ENCODE assay signal across 19 cellular contexts in genomic region chr6:157270308-157270707, GRCh38. TPM values are rescaled to one million over a fixed set of nuclear protein-coding genes. Genes with fewer than 3 reads are reported as not detected.
DNase-seq lines count a peak whose midpoint lies in the region; ATAC-seq, FAIRE-seq and TF ChIP-seq lines count a peak whose summit lies in the region.
"Had no signal": no experiment of that assay in that cellular context is flagged by ENCODE, and none has a peak within 500 bp of the region (broad histone marks: within the 10 kb centered on the region; RNA-seq: fewer than 3 reads in every experiment).

No MANE protein-coding gene starts in this region.

- CTCF ChIA-PET in HepG2 (lab: Yijun Ruan, JAX; ENCODE audit: low intra/inter-chr PET ratio, low total read pairs) (no interaction called here), K562 (lab: Yijun Ruan, JAX; ENCODE audit: low intra/inter-chr PET ratio) (no interaction called here)

- no peak overlapping the region for H3K4me2 ChIP-seq in HepG2 (ENCODE audit: low read depth, low read length)
- H3K4me2 ChIP-seq in K562 (ENCODE audit: insufficient read depth, low read length), result no peak overlapping the region
- H3K4me2 ChIP-seq: A549; BLaER1 treated with 17β-estradiol and CSF1 and Interleukin-3, amounts not matched to agents 10 nM and 100 nM had no signal

- H3K9me3 ChIP-seq in HepG2 (ENCODE audit: low read length), result no peaks in the 10 kb centered on the region
- H3K9me3 ChIP-seq in right lobe of liver, result no peaks in the 10 kb centered on the region
- H3K9me3 ChIP-seq in K562 (replicated peaks; ENCODE audit: control insufficient read depth, insufficient read depth, low read depth, low read length), result 0 out of 2 replicates have a peak, but pooled peaks cover 3% of the 10 kb centered on the region
- no peaks in the 10 kb centered on the region for H3K9me3 ChIP-seq in prostate gland
- H3K9me3 ChIP-seq: A549 had no signal

- H3K4me3 ChIP-seq in HepG2 (replicated peaks in 1 of 3; ENCODE audit: insufficient read depth in 1 of 3, low read depth in 2 of 3, low read length in 3 of 3) (no peak overlapping the region), right lobe of liver (no peak overlapping the region), K562 (no peak overlapping the region), prostate gland (no peak overlapping the region)
- H3K4me3 ChIP-seq: A549; BLaER1 treated with 17β-estradiol and CSF1 and Interleukin-3, amounts not matched to agents 10 nM and 100 nM; GM23248 had no signal

- H3K27me3 Mint-ChIP-seq in nephron (ENCODE audit: low read depth), result peaks cover 19% of the 10 kb centered on the region

- no peak for ATAC-seq in HepG2
- ATAC-seq in right lobe of liver, result no peak
- ATAC-seq in K562, result no peak
- ATAC-seq in HG02642 (IDR thresholded peaks at IDR 0.05; ENCODE audit: poor library complexity, unreplicated experiment), result no peak
- no peak for ATAC-seq in HG02588 (IDR thresholded peaks at IDR 0.05; ENCODE audit: unreplicated experiment)
- ATAC-seq: A549, Panc1 had no signal

- H2AFZ ChIP-seq in HepG2 (ENCODE audit: low read length), result no peak overlapping the region
- no peak overlapping the region for H2AFZ ChIP-seq in K562 (ENCODE audit: low read depth, low read length)

- H3K4me1 ChIP-seq in HepG2 (ENCODE audit: insufficient read depth, low read length), result peaks cover 33% of the 10 kb centered on the region
- peaks cover 0 to 6% (median 0%) of the 10 kb centered on the region in 4 donors for H3K4me1 ChIP-seq in right lobe of liver
- H3K4me1 ChIP-seq in K562 (replicated peaks in 1 of 2; ENCODE audit: control insufficient read depth in 2 of 2, insufficient read depth in 2 of 2, low read length in 2 of 2), result peaks cover 13 to 37% of the 10 kb centered on the region in 2 experiments; a peak in 4 of 5 replicates
- peaks cover 4% of the 10 kb centered on the region for H3K4me1 ChIP-seq in prostate gland (replicated peaks)
- H3K4me1 ChIP-seq: A549 had no signal

- H3K79me2 ChIP-seq in HepG2 (ENCODE audit: insufficient read depth, low read length), result no peaks in the 10 kb centered on the region
- no peaks in the 10 kb centered on the region for H3K79me2 ChIP-seq in K562 (ENCODE audit: control insufficient read depth, insufficient read depth, low read length)

- peaks cover 10% of the 10 kb centered on the region for H3K9me3 Mint-ChIP-seq in nephron

- BruUV-seq in HepG2 (replicated peaks; lab: Mats Ljungman, UMichigan) (no TSS peak), K562 (replicated peaks; lab: Mats Ljungman, UMichigan) (no TSS peak)

- H3K27me3 ChIP-seq in HepG2 (ENCODE audit: control insufficient read depth in 1 of 2, insufficient read depth in 2 of 2, low read length in 2 of 2), result peaks cover 0 to 43% of the 10 kb centered on the region in 2 experiments; a peak in 4 of 5 replicates
- H3K27me3 ChIP-seq in right lobe of liver, result no peaks in the 10 kb centered on the region
- H3K27me3 ChIP-seq in K562 (ENCODE audit: control insufficient read depth in 2 of 2, insufficient read depth in 2 of 2, low read length in 2 of 2), result peaks cover 27 to 49% of the 10 kb centered on the region in 2 experiments
- H3K27me3 ChIP-seq in prostate gland (replicated peaks; ENCODE audit: insufficient read depth), result no peaks in the 10 kb centered on the region

- H3K4me1 Mint-ChIP-seq in nephron, result peaks cover 49% of the 10 kb centered on the region

- TF ChIP-seq RAD21 in HepG2 (CRISPR knock-in tag; IDR thresholded peaks at IDR 0.05) (no peak), K562 (CRISPR knock-in tag; conservative IDR thresholded peaks at IDR 0.05 in 1 of 2, IDR thresholded peaks at IDR 0.05 in 1 of 2) (no peak)

- POLR2A ChIA-PET in HepG2 (lab: Yijun Ruan, JAX) (no interaction called here), K562 (lab: Yijun Ruan, JAX) (no interaction called here)

- H3K27ac Mint-ChIP-seq in nephron, result peak overlapping the region; percentile 67 to 92 (median 71)

- H3K36me3 ChIP-seq in HepG2 (replicated peaks in 1 of 2; ENCODE audit: control insufficient read depth in 1 of 2, insufficient read depth in 2 of 2, low read length in 2 of 2) (no peaks in the 10 kb centered on the region), right lobe of liver (no peaks in the 10 kb centered on the region), K562 (ENCODE audit: control insufficient read depth, insufficient read depth, low read length) (no peaks in the 10 kb centered on the region), prostate gland (no peaks in the 10 kb centered on the region)
- H3K36me3 ChIP-seq: BLaER1 treated with 17β-estradiol and CSF1 and Interleukin-3, amounts not matched to agents 10 nM and 100 nM had no signal

- FAIRE-seq in HepG2 (lab: Jason Lieb, UNC), result no peak
- FAIRE-seq in K562 (lab: Jason Lieb, UNC), result no peak
- FAIRE-seq: A549, GM12892 had no signal

- TF ChIP-seq POLR2A in HepG2 (IDR thresholded peaks at IDR 0.05; ENCODE audit: insufficient read depth in 1 of 2, low read depth in 2 of 2, low read length in 2 of 2), result no peak
- TF ChIP-seq POLR2A in right lobe of liver (IDR thresholded peaks at IDR 0.05), result no peak
- no peak for TF ChIP-seq POLR2A in K562 (conservative IDR thresholded peaks at IDR 0.05)
- no peak for TF ChIP-seq POLR2A in prostate gland (IDR thresholded peaks at IDR 0.05)

- peaks cover 9% of the 10 kb centered on the region for H3K36me3 Mint-ChIP-seq in nephron (ENCODE audit: low read depth)

- in situ Hi-C loops in HepG2 (cut with HindIII; ENCODE audit: extremely low pct_ligation_motif_present, low pct_unique_long_range_greater_than_20kb) (loop anchor here (5.0 kb wide), 1 partner anchor 43 kb away; no protein-coding TSS in a partner anchor), K562 (cut with MboI) (no loop called here)

- H3K9me1 ChIP-seq in K562 (ENCODE audit: control insufficient read depth, insufficient read depth, low read length), result no peaks in the 10 kb centered on the region

- 4% methylated on average over 1 of the region's 1 CpG for WGBS in HepG2 (ENCODE audit: low lambda C conversion rate)
- 78% methylated on average over 1 of the region's 1 CpG for WGBS in right lobe of liver (ENCODE audit: insufficient coverage, low coverage, low lambda C conversion rate, missing lambda C conversion rate)
- WGBS in K562 (ENCODE audit: insufficient coverage, low coverage, missing lambda C conversion rate), result 0% methylated on average over 1 of the region's 1 CpG
- 95% methylated on average over 1 of the region's 1 CpG for WGBS in prostate gland

- intact Hi-C loops in HepG2 (cut with micrococcal nuclease; ENCODE audit: unreplicated experiment) (loop anchor here (5.0 kb wide), 1 partner anchor 238 kb away; no protein-coding TSS in a partner anchor), right lobe of liver (cut with DNase I) (no loop called here), K562 (cut with micrococcal nuclease) (loop anchor here (5.0 to 10.0 kb wide), 4 partner anchors 88 to 696 kb away; no protein-coding TSS in a partner anchor), prostate gland (cut with DNase I) (loop anchor here (5.0 to 10.0 kb wide), 2 partner anchors 238 to 706 kb away; no protein-coding TSS in a partner anchor)

- H3K9ac ChIP-seq in HepG2 (ENCODE audit: insufficient read depth, low read depth, low read length), result no peak overlapping the region
- H3K9ac ChIP-seq in K562 (ENCODE audit: insufficient read depth in 1 of 2, low read depth in 2 of 2, low read length in 2 of 2), result no peak overlapping the region
- H3K9ac ChIP-seq: BLaER1 treated with 17β-estradiol and CSF1 and Interleukin-3, amounts not matched to agents 10 nM and 100 nM had no signal

- no peak for TF ChIP-seq EP300 in HepG2 (IDR thresholded peaks at IDR 0.05; ENCODE audit: low read depth in 2 of 2, low read length in 2 of 2)
- TF ChIP-seq EP300 in HepG2 (CRISPR knock-in tag; IDR thresholded peaks at IDR 0.05; ENCODE audit: borderline replicate concordance), result no peak
- TF ChIP-seq EP300 in K562 (IDR thresholded peaks at IDR 0.05; ENCODE audit: low read length), result no peak

- H3K27ac ChIP-seq in HepG2 (ENCODE audit: extremely low read length, insufficient read depth, low read length) (no peak overlapping the region), right lobe of liver (no peak overlapping the region), K562 (ENCODE audit: extremely low read depth, low read depth, low read length) (no peak overlapping the region), prostate gland (no peak overlapping the region)
- H3K27ac ChIP-seq: A549; BLaER1 treated with 17β-estradiol and CSF1 and Interleukin-3, amounts not matched to agents 10 nM and 100 nM had no signal

- TF ChIP-seq CTCF in HepG2 (CRISPR knock-in tag; IDR thresholded peaks at IDR 0.05) (no peak), right lobe of liver (IDR thresholded peaks at IDR 0.05) (no peak), K562 (IDR thresholded peaks at IDR 0.05 in 2 of 3, conservative IDR thresholded peaks at IDR 0.05 in 1 of 3; ENCODE audit: insufficient read depth in 2 of 3, low read depth in 1 of 3, low read length in 3 of 3) (no peak), nephron (IDR thresholded peaks at IDR 0.05; ENCODE audit: unreplicated experiment in 3 of 3) (no peak), prostate gland (IDR thresholded peaks at IDR 0.05) (no peak)

- DNase-seq in HepG2 (ENCODE audit: low spot score), result no peak
- DNase-seq in right lobe of liver, result no peak
- no peak for DNase-seq in K562 (ENCODE audit: extremely low read depth in 1 of 4, low spot score in 3 of 4)
- DNase-seq in prostate gland (ENCODE audit: low spot score), result no peak
- DNase-seq: DMS 273 treated with DMSO at 0.1 percent for 48 hours, GF-D8, GM23248, Kasumi-1, MM.1S, NCI-H1092 treated with DMSO at 0.1 percent for 48 hours, NCI-H1694, NCI-H524 had no signal

- H3K4me3 Mint-ChIP-seq in nephron, result peak overlapping the region in 1 of 3 experiments; percentile 8

- no peaks in the 10 kb centered on the region for H4K20me1 ChIP-seq in HepG2 (ENCODE audit: insufficient read depth, low read length)
- H4K20me1 ChIP-seq in K562 (replicated peaks; ENCODE audit: control insufficient read depth, insufficient read depth, low read length), result no peaks in the 10 kb centered on the region
- H4K20me1 ChIP-seq: BLaER1 treated with 17β-estradiol and CSF1 and Interleukin-3, amounts not matched to agents 10 nM and 100 nM had no signal

RNA-seq across cellular contexts. Expression of gene TMEM242, which starts 53.0 kb away (rescaled TPM):
- total RNA-seq in HepG2 (2016; rRNA removed; fragmentation: Illumina TruSeq; extraction: Trizol) (6.4 and 11.1 TPM in 2 replicates), right lobe of liver (1 to 10 TPM; 4.4 to 8.8 (median 7.3) TPM), K562 (2014; rRNA removed) (10.1 and 16.3 TPM in 2 replicates), K562 (2014; rRNA removed; fragmentation: Illumina TruSeq; extraction: Trizol) (14.2 and 15.4 TPM in 2 replicates), K562 (2015; rRNA removed; fragmentation: Illumina TruSeq; extraction: Trizol) (9.0 and 9.5 TPM in 2 replicates), K562 (2021) (17.0 and 18.2 TPM in 2 replicates), prostate gland (1 to 10 TPM; 6.4 to 8.5 TPM)
- 0.91 and 1.3 TPM in 2 replicates for total RNA-seq in HepG2 (2016; cell fraction: cytosol; rRNA removed; fragmentation: Illumina TruSeq; extraction: Trizol; ENCODE audit: low read depth)
- total RNA-seq in HepG2 (2016; cell fraction: insoluble cytoplasmic fraction; rRNA removed; fragmentation: Illumina TruSeq; extraction: Trizol), result 5.9 and 10.4 TPM in 2 replicates
- 3.0 and 3.2 TPM in 2 replicates for total RNA-seq in HepG2 (2016; cell fraction: membrane; rRNA removed; fragmentation: Illumina TruSeq; extraction: Trizol)
- 14.8 and 18.0 TPM in 2 replicates for total RNA-seq in HepG2 (2016; cell fraction: nucleus; rRNA removed; fragmentation: Illumina TruSeq; extraction: Trizol)
- polyA plus RNA-seq in HepG2 (2011; rRNA removed) (5.6 and 5.7 TPM in 2 replicates), K562 (2011; rRNA removed) (13.1 and 16.5 TPM in 2 replicates), K562 (2014; fragmentation: Illumina TruSeq; extraction: Trizol) (10.7 and 11.4 TPM in 2 replicates), K562 (2014; fragmentation: Nextera tagmentation; extraction: Ambion mirVana) (10 to 100 TPM; 24.3 to 35.3 TPM), K562 (2014; rRNA removed) (20.9 and 23.8 TPM in 2 replicates)
- polyA plus RNA-seq in HepG2 (2011; cell fraction: cytosol; rRNA removed), result 2.8 and 4.4 TPM in 2 replicates
- 5.2 and 5.7 TPM in 2 replicates for polyA plus RNA-seq in HepG2 (2011; cell fraction: nucleus; rRNA removed)
- 8.0 and 9.3 TPM in 2 replicates for polyA plus RNA-seq in HepG2 (2012)
- 1.8 TPM in 2 replicates for polyA plus RNA-seq in HepG2 (2016; cell fraction: cytosol; fragmentation: Illumina TruSeq; extraction: Trizol; ENCODE audit: low read depth)
- 5.5 and 5.8 TPM in 2 replicates for polyA plus RNA-seq in HepG2 (2016; cell fraction: insoluble cytoplasmic fraction; fragmentation: Illumina TruSeq; extraction: Trizol; ENCODE audit: low read depth)
- polyA plus RNA-seq in HepG2 (2016; cell fraction: membrane; fragmentation: Illumina TruSeq; extraction: Trizol; ENCODE audit: low read depth), result 2.5 and 2.6 TPM in 2 replicates
- polyA plus RNA-seq in HepG2 (2016; cell fraction: nucleus; fragmentation: Illumina TruSeq; extraction: Trizol; ENCODE audit: insufficient read depth, low read depth), result 12.7 and 12.8 TPM in 2 replicates
- polyA minus RNA-seq in HepG2 (2011; rRNA and poly(A)+ RNA removed; ENCODE audit: low replicate concordance), result 2.1 and 2.2 TPM in 2 replicates
- 1.1 TPM in 2 replicates for polyA minus RNA-seq in HepG2 (2011; cell fraction: cytosol; rRNA and poly(A)+ RNA removed)
- 21.8 and 23.6 TPM in 2 replicates for polyA minus RNA-seq in HepG2 (2011; cell fraction: nucleus; rRNA and poly(A)+ RNA removed)
- 22.9 and 46.7 TPM in 2 replicates for total RNA-seq in K562 (2011; cell fraction: chromatin; rRNA removed; ENCODE audit: low replicate concordance)
- total RNA-seq in K562 (2011; cell fraction: nucleolus; rRNA removed), result 19.5 and 19.6 TPM in 2 replicates
- 38.3 and 79.8 TPM in 2 replicates for total RNA-seq in K562 (2011; cell fraction: nucleoplasm; rRNA removed)
- polyA plus RNA-seq in K562 (2011; cell fraction: cytosol; rRNA removed), result 3.9 and 6.4 TPM in 2 replicates
- 5.9 and 7.9 TPM in 2 replicates for polyA plus RNA-seq in K562 (2011; cell fraction: nucleus; rRNA removed)
- 10.4 and 13.3 TPM in 2 replicates for polyA plus RNA-seq in K562 (2012)
- 6.4 and 7.7 TPM in 2 replicates for polyA minus RNA-seq in K562 (2011; rRNA and poly(A)+ RNA removed)
- polyA minus RNA-seq in K562 (2011; cell fraction: cytosol; rRNA and poly(A)+ RNA removed), result 1.6 and 2.5 TPM in 2 replicates
- polyA minus RNA-seq in K562 (2011; cell fraction: nucleus; rRNA and poly(A)+ RNA removed), result 7.5 and 10.7 TPM in 2 replicates

Comparison
In these comparisons a context has a peak if more than half of its experiments do, and no peak if none do; other contexts are left out.
1. intact Hi-C loops: an anchor here in HepG2 (5.0 kb wide), K562 (5.0 to 10.0 kb wide) and prostate gland (5.0 to 10.0 kb wide); none called in right lobe of liver.
2. Of the 241 proteins assayed by ChIP-seq in both HepG2 and K562: peak only in HepG2: none; only in K562: EHMT2 and ELF4; in both: none; in neither: 236; mixed calls (peak in some experiments, not most) for 3.